1 cellular context compared by ENCODE assay signal in genomic region chr15:65133550-65134200, GRCh38.
TF ChIP-seq lines count a peak whose summit lies in the region.

Gene PDCD7 (minus strand): TSS chr15:65133808. CDS start chr15:65133781, 27 bp downstream.

TF ChIP-seq in GM23338, 12 proteins besides CTCF, POLR2A, EP300 and RAD21 (continued from another document):
- TF ChIP-seq ZNF462 (CRISPR knock-in tag; IDR thresholded peaks at IDR 0.05), result no peak
- no peak for TF ChIP-seq ZNF331 (CRISPR knock-in tag; IDR thresholded peaks at IDR 0.05; ENCODE audit: low read depth)
- TF ChIP-seq CREB1 (CRISPR knock-in tag; IDR thresholded peaks at IDR 0.05; ENCODE audit: low read depth), result peak; percentile 96
- TF ChIP-seq ETS1 (IDR thresholded peaks at IDR 0.05), result peak; percentile 80
- no peak for TF ChIP-seq REST (IDR thresholded peaks at IDR 0.05; ENCODE audit: unreplicated experiment)
- TF ChIP-seq STAT1 (IDR thresholded peaks at IDR 0.05; ENCODE audit: unreplicated experiment), result no peak
- TF ChIP-seq EZH2phosphoT487 (IDR thresholded peaks at IDR 0.05; ENCODE audit: unreplicated experiment), result no peak
- no peak for TF ChIP-seq EZH2 (IDR thresholded peaks at IDR 0.05; ENCODE audit: low read depth, unreplicated experiment)
- TF ChIP-seq ZNF114 (CRISPR knock-in tag; IDR thresholded peaks at IDR 0.05), result no peak
- peak; percentile 91; the same call in 1 of the 2 replicates for TF ChIP-seq POLR2AphosphoS5 (IDR thresholded peaks at IDR 0.05; ENCODE audit: low read depth)
- TF ChIP-seq JUNB (IDR thresholded peaks at IDR 0.05; ENCODE audit: unreplicated experiment), result no peak
TF ChIP-seq in GM23338: peak in this region for 3.
